In the genomic region with DNA sequence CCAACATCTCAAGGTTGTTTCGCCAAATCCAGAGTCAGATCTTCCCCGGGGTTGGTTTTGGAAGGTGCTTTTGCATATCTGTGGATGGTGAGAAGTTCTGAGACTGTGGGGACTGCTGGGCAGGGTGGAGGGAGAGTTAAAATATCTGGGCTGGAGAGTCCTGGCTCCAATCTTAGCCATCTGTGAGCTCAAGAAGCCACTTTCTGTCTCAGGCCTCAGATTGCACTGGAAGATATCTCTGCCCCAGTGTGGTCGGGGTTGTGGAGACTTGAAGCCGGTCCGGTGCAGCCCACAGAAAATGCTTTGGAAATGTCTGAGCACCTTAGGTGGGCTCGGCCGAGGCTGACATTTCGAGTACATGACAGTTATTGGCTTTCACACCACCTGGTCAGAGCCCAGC, we compare ENCODE assay signal across 20 cellular contexts.
DNase-seq lines count a peak whose midpoint lies in the region; ATAC-seq and TF ChIP-seq lines count a peak whose summit lies in the region.
"Had no signal": no experiment of that assay in that cellular context is flagged by ENCODE, and none has a peak within 500 bp of the region (broad histone marks: within the 10 kb centered on the region; RNA-seq: fewer than 3 reads in every experiment).

No MANE protein-coding gene starts in this region.

- peak overlapping the region; percentile 93 to 96 (median 96) for H3K27ac Mint-ChIP-seq in CD4-positive, CD25-positive, alpha-beta regulatory T cell
- peak overlapping the region; percentile 37 for H3K27ac Mint-ChIP-seq in activated B cell treated with CpG ODN at 0.5 μM for 24 hours
- peak overlapping the region; percentile 93 to 100 (median 99) for H3K27ac Mint-ChIP-seq in naive thymus-derived CD4-positive, alpha-beta T cell
- H3K27ac Mint-ChIP-seq: H9; stimulated activated naive B cell treated with anti-CD40 and anti-IgM and Interleukin-4, amounts not matched to agents 10 μg/mL and 1 μg/mL and 100 μg/mL, for 72 hours had no signal

- no peak for ATAC-seq in CD4-positive, CD25-positive, alpha-beta regulatory T cell (ENCODE audit: low read depth in 2 of 2)
- ATAC-seq in DND-41 (ENCODE audit: insufficient read depth, low read depth) (no peak), activated B cell treated with CpG ODN at 0.5 μM for 24 hours (ENCODE audit: low read depth) (no peak), esophagus mucosa (no peak)
- ATAC-seq in naive thymus-derived CD4-positive, alpha-beta T cell: no peak
- ATAC-seq: activated T-cell treated with anti-CD3 and anti-CD28 coated beads, Interleukin-2, amount 50 U/mL, for 4 hours; right lobe of liver; stimulated activated naive B cell treated with anti-CD40 and anti-IgM and Interleukin-4, amounts not matched to agents 10 μg/mL and 1 μg/mL and 100 μg/mL, for 72 hours had no signal

- peak overlapping the region; percentile 61; the same call in 1 of the 2 replicates for H3K9ac ChIP-seq in DND-41 (ENCODE audit: low read depth, low read length)
- H3K9ac ChIP-seq: SK-N-SH had no signal

- H3K27me3 ChIP-seq in CD4-positive, CD25-positive, alpha-beta regulatory T cell (ENCODE audit: control insufficient read depth, insufficient read depth, low read length): no peaks in the 10 kb centered on the region
- H3K27me3 ChIP-seq in DND-41 (ENCODE audit: insufficient read depth, low read length, poor library complexity): no peaks in the 10 kb centered on the region
- no peaks in the 10 kb centered on the region for H3K27me3 ChIP-seq in naive thymus-derived CD4-positive, alpha-beta T cell (ENCODE audit: control insufficient read depth in 2 of 2, insufficient read depth in 2 of 2, low read length in 2 of 2)
- H3K27me3 ChIP-seq: adrenal gland, ovary, right lobe of liver, transverse colon had no signal

- no peak overlapping the region for H3K4me3 ChIP-seq in CD4-positive, CD25-positive, alpha-beta regulatory T cell (ENCODE audit: low read depth, low read length)
- peak overlapping the region in 1 of 2 experiments; percentile 33; a peak in 1 of 4 replicates for H3K4me3 ChIP-seq in DND-41 (ENCODE audit: low read depth in 1 of 2, low read length in 2 of 2)
- no peak overlapping the region for H3K4me3 ChIP-seq in naive thymus-derived CD4-positive, alpha-beta T cell (ENCODE audit: low read length)
- H3K4me3 ChIP-seq: adrenal gland, ovary, right lobe of liver, transverse colon had no signal

- CTCF ChIA-PET in activated B cell treated with CpG ODN at 0.5 μM for 24 hours (lab: Charles Lee): no interaction called here
- CTCF ChIA-PET in naive thymus-derived CD4-positive, alpha-beta T cell (lab: Charles Lee): no interaction called here

- peak overlapping the region; percentile 55; the same call in 1 of the 2 replicates for H3K4me2 ChIP-seq in DND-41 (ENCODE audit: insufficient read depth, low read length)
- H3K4me2 ChIP-seq: SK-N-SH had no signal

- no peaks in the 10 kb centered on the region for H3K36me3 Mint-ChIP-seq in CD4-positive, CD25-positive, alpha-beta regulatory T cell
- no peaks in the 10 kb centered on the region for H3K36me3 Mint-ChIP-seq in activated B cell treated with CpG ODN at 0.5 μM for 24 hours (ENCODE audit: low read depth)
- H3K36me3 Mint-ChIP-seq in naive thymus-derived CD4-positive, alpha-beta T cell: peaks cover 0 to 31% (median 6%) of the 10 kb centered on the region in 5 donors

- no peaks in the 10 kb centered on the region for H3K27me3 Mint-ChIP-seq in CD4-positive, CD25-positive, alpha-beta regulatory T cell
- no peaks in the 10 kb centered on the region for H3K27me3 Mint-ChIP-seq in activated B cell treated with CpG ODN at 0.5 μM for 24 hours
- no peaks in the 10 kb centered on the region for H3K27me3 Mint-ChIP-seq in naive thymus-derived CD4-positive, alpha-beta T cell
- H3K27me3 Mint-ChIP-seq: stimulated activated naive B cell treated with anti-CD40 and anti-IgM and Interleukin-4, amounts not matched to agents 10 μg/mL and 1 μg/mL and 100 μg/mL, for 72 hours had no signal

- peaks cover 40 to 90% (median 68%) of the 10 kb centered on the region in 4 donors for H3K4me1 Mint-ChIP-seq in CD4-positive, CD25-positive, alpha-beta regulatory T cell
- H3K4me1 Mint-ChIP-seq in activated B cell treated with CpG ODN at 0.5 μM for 24 hours: peaks cover 72% of the 10 kb centered on the region
- peaks cover 61 to 97% (median 94%) of the 10 kb centered on the region in 7 donors for H3K4me1 Mint-ChIP-seq in naive thymus-derived CD4-positive, alpha-beta T cell

- peak overlapping the region; percentile 55 for H2AFZ ChIP-seq in DND-41 (ENCODE audit: low read depth, low read length)

- peak overlapping the region; percentile 69 for H3K27ac ChIP-seq in CD4-positive, CD25-positive, alpha-beta regulatory T cell (ENCODE audit: insufficient read depth, low read length, poor library complexity, severe bottlenecking)
- peak overlapping the region; percentile 92 for H3K27ac ChIP-seq in DND-41 (ENCODE audit: low read length)
- H3K27ac ChIP-seq in naive thymus-derived CD4-positive, alpha-beta T cell (ENCODE audit: low read depth, low read length): peak overlapping the region; percentile 67

- POLR2A ChIA-PET in activated B cell treated with CpG ODN at 0.5 μM for 24 hours (lab: Charles Lee): no interaction called here
- POLR2A ChIA-PET in naive thymus-derived CD4-positive, alpha-beta T cell (lab: Charles Lee): interaction anchor here (1.0 to 1.5 kb wide), 2 partner anchors 25 to 73 kb away, joined by 3 to 4 read pairs; no protein-coding TSS in a partner anchor

- H3K36me3 ChIP-seq in CD4-positive, CD25-positive, alpha-beta regulatory T cell (ENCODE audit: control insufficient read depth, insufficient read depth, low read length): no peaks in the 10 kb centered on the region
- H3K36me3 ChIP-seq in DND-41 (ENCODE audit: insufficient read depth, low read length): no peaks in the 10 kb centered on the region
- no peaks in the 10 kb centered on the region for H3K36me3 ChIP-seq in naive thymus-derived CD4-positive, alpha-beta T cell (ENCODE audit: control insufficient read depth in 2 of 3, insufficient read depth in 3 of 3, low read length in 3 of 3)
- H3K36me3 ChIP-seq: adrenal gland, ovary, right lobe of liver, transverse colon had no signal

- no peaks in the 10 kb centered on the region for H3K79me2 ChIP-seq in DND-41 (ENCODE audit: insufficient read depth, low read length)

- intact Hi-C loops in activated B cell treated with CpG ODN at 0.5 μM for 24 hours (cut with micrococcal nuclease): loop anchor here (5.0 kb wide), 1 partner anchor 36 kb away; no protein-coding TSS in a partner anchor
- intact Hi-C loops in naive thymus-derived CD4-positive, alpha-beta T cell (cut with micrococcal nuclease): loop anchor here (5.0 to 10.0 kb wide), 4 partner anchors 216 to 1524 kb away; no protein-coding TSS in a partner anchor

- H3K9me3 Mint-ChIP-seq in CD4-positive, CD25-positive, alpha-beta regulatory T cell: peaks cover 0 to 2% (median 0%) of the 10 kb centered on the region in 7 donors
- no peaks in the 10 kb centered on the region for H3K9me3 Mint-ChIP-seq in activated B cell treated with CpG ODN at 0.5 μM for 24 hours
- peaks cover 0 to 15% (median 3%) of the 10 kb centered on the region in 11 donors for H3K9me3 Mint-ChIP-seq in naive thymus-derived CD4-positive, alpha-beta T cell
- H3K9me3 Mint-ChIP-seq: H9; stimulated activated naive B cell treated with anti-CD40 and anti-IgM and Interleukin-4, amounts not matched to agents 10 μg/mL and 1 μg/mL and 100 μg/mL, for 72 hours had no signal

- no peaks in the 10 kb centered on the region for H3K9me3 ChIP-seq in CD4-positive, CD25-positive, alpha-beta regulatory T cell (ENCODE audit: control insufficient read depth in 2 of 2, low read length in 2 of 2)
- no peaks in the 10 kb centered on the region for H3K9me3 ChIP-seq in DND-41 (ENCODE audit: insufficient read depth, low read length, severe bottlenecking)
- H3K9me3 ChIP-seq in naive thymus-derived CD4-positive, alpha-beta T cell (ENCODE audit: control insufficient read depth in 2 of 3, low read length in 3 of 3): no peaks in the 10 kb centered on the region
- H3K9me3 ChIP-seq: adrenal gland, ovary, right lobe of liver, SK-N-SH, transverse colon had no signal

- H3K4me3 Mint-ChIP-seq in CD4-positive, CD25-positive, alpha-beta regulatory T cell: peak overlapping the region; percentile 33 to 71 (median 66)
- H3K4me3 Mint-ChIP-seq in activated B cell treated with CpG ODN at 0.5 μM for 24 hours: no peak overlapping the region
- peak overlapping the region in 8 of 10 donors; percentile 32 to 82 (median 62) for H3K4me3 Mint-ChIP-seq in naive thymus-derived CD4-positive, alpha-beta T cell
- H3K4me3 Mint-ChIP-seq: activated T-cell treated with anti-CD3 and anti-CD28 coated beads, Interleukin-2, amount 50 U/mL, for 4 hours; H9; stimulated activated naive B cell treated with anti-CD40 and anti-IgM and Interleukin-4, amounts not matched to agents 10 μg/mL and 1 μg/mL and 100 μg/mL, for 72 hours had no signal

- TF ChIP-seq CTCF in DND-41 (IDR thresholded peaks at IDR 0.05; ENCODE audit: borderline replicate concordance, extremely low read depth, low read length, poor library complexity, severe bottlenecking) (no peak), activated B cell treated with CpG ODN at 0.5 μM for 24 hours (IDR thresholded peaks at IDR 0.05) (no peak)

- DNase-seq in CD4-positive, CD25-positive, alpha-beta regulatory T cell: no peak
- DNase-seq in DND-41 (no peak), activated B cell treated with CpG ODN at 0.5 μM for 24 hours (no peak), NCI-H1930 (lab: John Stamatoyannopoulos, UW) (no peak), NCI-H748 treated with DMSO at 0.1 percent for 48 hours (lab: John Stamatoyannopoulos, UW) (no peak)
- DNase-seq in naive thymus-derived CD4-positive, alpha-beta T cell: no peak
- DNase-seq: activated CD4-positive, alpha-beta T cell treated with anti-CD3 and anti-CD28 coated beads, Interleukin-2, amount 50 U/mL, for 1 hour; activated T-cell treated with anti-CD3 and anti-CD28 coated beads, Interleukin-2, amount 50 U/mL, for 4 hours; adrenal gland; dermis blood vessel endothelial cell; GF-D8; H9; NCI-H146; NCI-H2227 treated with DMSO at 0.1 percent for 48 hours; ovary; right lobe of liver; SK-N-SH; stimulated activated naive B cell treated with anti-CD40 and anti-IgM and Interleukin-4, amounts not matched to agents 10 μg/mL and 1 μg/mL and 100 μg/mL, for 72 hours; transverse colon had no signal

- H4K20me1 ChIP-seq in DND-41 (ENCODE audit: insufficient read depth, low read length): no peaks in the 10 kb centered on the region

- peaks cover 78% of the 10 kb centered on the region for H3K4me1 ChIP-seq in CD4-positive, CD25-positive, alpha-beta regulatory T cell (ENCODE audit: control insufficient read depth, insufficient read depth, low read length, poor library complexity, severe bottlenecking)
- peaks cover 96% of the 10 kb centered on the region for H3K4me1 ChIP-seq in DND-41 (ENCODE audit: insufficient read depth, low read length)
- H3K4me1 ChIP-seq in naive thymus-derived CD4-positive, alpha-beta T cell (ENCODE audit: control insufficient read depth in 2 of 2, insufficient read depth in 2 of 2, low read length in 2 of 2): peaks cover 68 to 75% of the 10 kb centered on the region in 2 donors

Comparison
In these comparisons a context has a peak if more than half of its experiments do, and no peak if none do; other contexts are left out.
1. H3K27ac Mint-ChIP-seq: peak in every context shown above with its lines; median percentile 99 in naive thymus-derived CD4-positive, alpha-beta T cell; 96 in CD4-positive, CD25-positive, alpha-beta regulatory T cell; 37 in activated B cell treated with CpG ODN at 0.5 μM for 24 hours.